ENCODE assay signal across 8 cellular contexts in genomic region chr14:22472935-22473854, GRCh38.
DNase-seq lines count a peak whose midpoint lies in the region; ATAC-seq, FAIRE-seq and TF ChIP-seq lines count a peak whose summit lies in the region.

No MANE protein-coding gene starts in this region.

- no peaks in the 10 kb centered on the region for H3K36me3 ChIP-seq in OCI-LY3 (replicated peaks; ENCODE audit: low read depth, low read length)
- no peaks in the 10 kb centered on the region for H3K36me3 ChIP-seq in endothelial cell of umbilical vein (ENCODE audit: control insufficient read depth in 2 of 2, extremely low read depth in 1 of 2, insufficient read depth in 2 of 2, low read length in 2 of 2)
- H3K36me3 ChIP-seq in naive thymus-derived CD4-positive, alpha-beta T cell (ENCODE audit: control insufficient read depth in 2 of 3, insufficient read depth in 3 of 3, low read length in 3 of 3), result no peaks in the 10 kb centered on the region

- no peaks in the 10 kb centered on the region for H3K79me2 ChIP-seq in OCI-LY3 (ENCODE audit: low read length)
- H3K79me2 ChIP-seq in endothelial cell of umbilical vein (ENCODE audit: control insufficient read depth, insufficient read depth, low read length), result no peaks in the 10 kb centered on the region

- no peaks in the 10 kb centered on the region for H3K36me3 Mint-ChIP-seq in naive thymus-derived CD4-positive, alpha-beta T cell

- peak; percentile 21 for DNase-seq in 8988T
- DNase-seq in GM12865 (ENCODE audit: low read depth), result peak; percentile 88
- DNase-seq in endothelial cell of umbilical vein (ENCODE audit: low read depth, low spot score), result peak; percentile 72
- DNase-seq in naive thymus-derived CD4-positive, alpha-beta T cell, result no peak
- DNase-seq in stimulated activated CD4-positive, alpha-beta T cell treated with anti-CD3 and anti-CD28 coated beads, Interleukin-15, amount 100 ng/mL, for 24 hours, result no peak
- no peak for DNase-seq in HuH-7.5 (ENCODE audit: low spot score)

- CTCF ChIA-PET in endothelial cell of umbilical vein (lab: Charles Lee), result interaction anchor here (0.6 to 3.2 kb wide), 25 partner anchors 8 to 180 kb away, joined by 3 to 82 read pairs (median 4); no protein-coding TSS in a partner anchor
- CTCF ChIA-PET in naive thymus-derived CD4-positive, alpha-beta T cell (lab: Charles Lee), result no interaction called here

- H3K4me2 ChIP-seq in OCI-LY3 (ENCODE audit: low read length) (peak overlapping the region; percentile 35), endothelial cell of umbilical vein (ENCODE audit: insufficient read depth, low read length) (no peak overlapping the region)

- peaks cover 0 to 41% (median 0%) of the 10 kb centered on the region in 7 donors for H3K4me1 Mint-ChIP-seq in naive thymus-derived CD4-positive, alpha-beta T cell

- peak; percentile 61 for FAIRE-seq in endothelial cell of umbilical vein (lab: Jason Lieb, UNC)

- TF ChIP-seq CTCF in GM12865 (IDR thresholded peaks at IDR 0.05; ENCODE audit: insufficient read depth, low read depth, low read length, missing control alignments), result peak; percentile 60
- peak; percentile 86 for TF ChIP-seq CTCF in OCI-LY3 (IDR thresholded peaks at IDR 0.05; ENCODE audit: low read depth, low read length)
- TF ChIP-seq CTCF in endothelial cell of umbilical vein (IDR thresholded peaks at IDR 0.05; ENCODE audit: extremely low read depth in 1 of 2, insufficient read depth in 1 of 2, low read depth in 1 of 2, low read length in 2 of 2), result peak; percentile 49 to 52

- H3K27ac ChIP-seq in OCI-LY3 (ENCODE audit: low read length) (no peak overlapping the region), endothelial cell of umbilical vein (ENCODE audit: insufficient read depth, low read depth, low read length) (no peak overlapping the region)
- H3K27ac ChIP-seq in naive thymus-derived CD4-positive, alpha-beta T cell (ENCODE audit: low read depth, low read length), result no peak overlapping the region

- dilution Hi-C loops in endothelial cell of umbilical vein (cut with MboI; ENCODE audit: extremely low pct_ligation_motif_present, low sequenced_read_pairs), result no loop called here

- H3K27ac Mint-ChIP-seq in naive thymus-derived CD4-positive, alpha-beta T cell, result peak overlapping the region in 1 of 9 donors; percentile 13

- H4K20me1 ChIP-seq in OCI-LY3 (ENCODE audit: insufficient read depth, low read length) (no peaks in the 10 kb centered on the region), endothelial cell of umbilical vein (replicated peaks; ENCODE audit: control insufficient read depth, extremely low read depth, insufficient read depth, low read length) (no peaks in the 10 kb centered on the region)

- H3K9ac ChIP-seq in OCI-LY3 (ENCODE audit: low read length) (0 out of 2 replicates have a peak overlapping the region, but pooled peaks have one; percentile 6), endothelial cell of umbilical vein (replicated peaks; ENCODE audit: extremely low read depth, insufficient read depth, low read length) (no peak overlapping the region)

- intact Hi-C loops in endothelial cell of umbilical vein (cut with micrococcal nuclease), result loop anchor here (1.0 to 10.0 kb wide), 6 partner anchors 41 to 382 kb away; no protein-coding TSS in a partner anchor
- intact Hi-C loops in naive thymus-derived CD4-positive, alpha-beta T cell (cut with micrococcal nuclease), result no loop called here

- POLR2A ChIA-PET in endothelial cell of umbilical vein (lab: Charles Lee), result no interaction called here
- POLR2A ChIA-PET in naive thymus-derived CD4-positive, alpha-beta T cell (lab: Charles Lee), result no interaction called here

- H3K27me3 Mint-ChIP-seq in naive thymus-derived CD4-positive, alpha-beta T cell, result no peaks in the 10 kb centered on the region

- no peak overlapping the region for H3K4me3 Mint-ChIP-seq in naive thymus-derived CD4-positive, alpha-beta T cell

- peak; percentile 53 for ATAC-seq in HG03442 (IDR thresholded peaks at IDR 0.05; ENCODE audit: unreplicated experiment)
- ATAC-seq in naive thymus-derived CD4-positive, alpha-beta T cell, result peak; percentile 65

- H3K4me1 ChIP-seq in OCI-LY3 (ENCODE audit: low read length) (peaks cover 85% of the 10 kb centered on the region), endothelial cell of umbilical vein (ENCODE audit: control insufficient read depth, extremely low read depth, insufficient read depth, low read length) (peaks cover 20% of the 10 kb centered on the region)
- no peaks in the 10 kb centered on the region for H3K4me1 ChIP-seq in naive thymus-derived CD4-positive, alpha-beta T cell (ENCODE audit: control insufficient read depth in 2 of 2, insufficient read depth in 2 of 2, low read length in 2 of 2)

- TF ChIP-seq POLR2A in endothelial cell of umbilical vein (IDR thresholded peaks at IDR 0.05; ENCODE audit: low read depth, low read length), result no peak

- H2AFZ ChIP-seq in OCI-LY3 (ENCODE audit: low read depth, low read length), result peak overlapping the region; percentile 44
- H2AFZ ChIP-seq in endothelial cell of umbilical vein (ENCODE audit: low read depth, low read length), result no peak overlapping the region

- no peaks in the 10 kb centered on the region for H3K27me3 ChIP-seq in OCI-LY3 (ENCODE audit: low read depth, low read length)
- H3K27me3 ChIP-seq in endothelial cell of umbilical vein (ENCODE audit: control insufficient read depth in 2 of 2, insufficient read depth in 2 of 2, low read length in 2 of 2), result peaks cover 0 to 5% of the 10 kb centered on the region in 2 experiments
- no peaks in the 10 kb centered on the region for H3K27me3 ChIP-seq in naive thymus-derived CD4-positive, alpha-beta T cell (ENCODE audit: control insufficient read depth in 2 of 2, insufficient read depth in 2 of 2, low read length in 2 of 2)

- H3K9me3 ChIP-seq in OCI-LY3 (ENCODE audit: insufficient read depth, low read length) (no peaks in the 10 kb centered on the region), endothelial cell of umbilical vein (replicated peaks; ENCODE audit: control insufficient read depth, insufficient read depth, low read length) (no peaks in the 10 kb centered on the region)
- no peaks in the 10 kb centered on the region for H3K9me3 ChIP-seq in naive thymus-derived CD4-positive, alpha-beta T cell (ENCODE audit: control insufficient read depth in 2 of 3, low read length in 3 of 3)

- H3K9me1 ChIP-seq in endothelial cell of umbilical vein (replicated peaks; ENCODE audit: control insufficient read depth, extremely low read depth, insufficient read depth, low read length), result no peaks in the 10 kb centered on the region

- H3K4me3 ChIP-seq in GM12865 (ENCODE audit: low read depth, low read length) (no peak overlapping the region), OCI-LY3 (ENCODE audit: low read length) (no peak overlapping the region), endothelial cell of umbilical vein (replicated peaks in 1 of 3; ENCODE audit: insufficient read depth in 1 of 3, low read depth in 1 of 3, low read length in 3 of 3) (no peak overlapping the region)
- no peak overlapping the region for H3K4me3 ChIP-seq in naive thymus-derived CD4-positive, alpha-beta T cell (ENCODE audit: low read length)

- H3K9me3 Mint-ChIP-seq in naive thymus-derived CD4-positive, alpha-beta T cell, result no peaks in the 10 kb centered on the region

- no TSS peak for BruUV-seq in endothelial cell of umbilical vein (replicated peaks; lab: Mats Ljungman, UMichigan)

TF ChIP-seq in endothelial cell of umbilical vein, 7 proteins besides CTCF, POLR2A, EP300 and RAD21:
- TF ChIP-seq FOS (IDR thresholded peaks at IDR 0.05; ENCODE audit: borderline replicate concordance, insufficient read depth, low read length) (no peak), JUN (IDR thresholded peaks at IDR 0.05; ENCODE audit: borderline replicate concordance, insufficient read depth, insufficient read length, low read depth) (no peak), MAX (IDR thresholded peaks at IDR 0.05; ENCODE audit: insufficient read depth, insufficient read length) (no peak), EZH2 (IDR thresholded peaks at IDR 0.05; ENCODE audit: borderline replicate concordance, low read depth, low read length, severe bottlenecking) (no peak), MYC (IDR thresholded peaks at IDR 0.05; ENCODE audit: low read depth, low read length) (no peak), GATA2 (IDR thresholded peaks at IDR 0.05; ENCODE audit: insufficient read depth, insufficient read length, low read depth, low read length) (no peak), POLR2AphosphoS5 (IDR thresholded peaks at IDR 0.05; ENCODE audit: insufficient read depth, low read depth, low read length) (no peak)

Comparison
In these comparisons a context has a peak if more than half of its experiments do, and no peak if none do; other contexts are left out.
1. DNase-seq: peak in 8988T (single experiment), GM12865 (single experiment) and endothelial cell of umbilical vein (single experiment); none in naive thymus-derived CD4-positive, alpha-beta T cell (0 of 9), stimulated activated CD4-positive, alpha-beta T cell treated with anti-CD3 and anti-CD28 coated beads, Interleukin-15, amount 100 ng/mL, for 24 hours (single experiment) and HuH-7.5 (single experiment).
2. Peak in every context shown above with its lines, with median percentiles within 50 percentile points of each other: CTCF ChIP-seq.